In genomic region chrX:2325076-2325784, GRCh38 we compare ENCODE assay signal across 7 cellular contexts.
DNase-seq lines count a peak whose midpoint lies in the region; ATAC-seq and TF ChIP-seq lines count a peak whose summit lies in the region.

No MANE protein-coding gene starts in this region.

- no peaks in the 10 kb centered on the region for H3K27me3 Mint-ChIP-seq in activated T-cell treated with anti-CD3 and anti-CD28 coated beads, Interleukin-2, amount 50 U/mL, for 24 hours

- peak; percentile 66 for DNase-seq in activated T-cell treated with anti-CD3 and anti-CD28 coated beads, Interleukin-2, amount 50 U/mL, for 24 hours
- DNase-seq in foreskin melanocyte, result peak; percentile 66
- peak; percentile 82 to 88 for DNase-seq in psoas muscle
- no peak for DNase-seq in NCI-H226
- no peak for DNase-seq in OCI-LY7 (ENCODE audit: low spot score)

- intact Hi-C loops in psoas muscle (cut with DNase I) (loop anchor here (5.0 to 10.0 kb wide), 4 partner anchors 77 to 1950 kb away; partner anchors contain the start of gene AKAP17A (in 1 of the 2)), OCI-LY7 (cut with micrococcal nuclease; ENCODE audit: unreplicated experiment) (no loop called here)

- no peak overlapping the region for H3K4me2 ChIP-seq in OCI-LY7 (ENCODE audit: low read length)

- ATAC-seq in GM19397 (IDR thresholded peaks at IDR 0.05; ENCODE audit: unreplicated experiment) (peak; percentile 63), psoas muscle (peak; percentile 12 to 61 (median 60)), GM18868 (IDR thresholded peaks at IDR 0.05; ENCODE audit: unreplicated experiment) (no peak)

- peak overlapping the region; percentile 86 for H3K27ac Mint-ChIP-seq in activated T-cell treated with anti-CD3 and anti-CD28 coated beads, Interleukin-2, amount 50 U/mL, for 24 hours

- TF ChIP-seq CTCF in psoas muscle (IDR thresholded peaks at IDR 0.05), result no peak
- no peak for TF ChIP-seq CTCF in OCI-LY7 (conservative IDR thresholded peaks at IDR 0.05; ENCODE audit: low read length)

- H3K4me1 Mint-ChIP-seq in activated T-cell treated with anti-CD3 and anti-CD28 coated beads, Interleukin-2, amount 50 U/mL, for 24 hours (ENCODE audit: low read depth), result peaks cover 3% of the 10 kb centered on the region

- no peaks in the 10 kb centered on the region for H3K27me3 ChIP-seq in psoas muscle (ENCODE audit: insufficient read depth in 3 of 3, low read length in 2 of 3)

- no peaks in the 10 kb centered on the region for H4K20me1 ChIP-seq in OCI-LY7 (ENCODE audit: insufficient read depth, low read length)

- WGBS in psoas muscle, 3 donors, result 26 to 79% (median 65%) methylated on average over 27 of the region's 27 CpGs

- H3K36me3 ChIP-seq in psoas muscle (ENCODE audit: insufficient read depth in 1 of 2, low read depth in 1 of 2) (no peaks in the 10 kb centered on the region), OCI-LY7 (ENCODE audit: insufficient read depth, low read length) (no peaks in the 10 kb centered on the region)

- peaks cover 11% of the 10 kb centered on the region for H3K9me3 Mint-ChIP-seq in activated T-cell treated with anti-CD3 and anti-CD28 coated beads, Interleukin-2, amount 50 U/mL, for 24 hours

- H3K27ac ChIP-seq in psoas muscle (peak overlapping the region; percentile 78), OCI-LY7 (ENCODE audit: low read depth, low read length, poor library complexity, severe bottlenecking) (no peak overlapping the region)

- peak overlapping the region; percentile 70 for H3K4me3 ChIP-seq in psoas muscle
- H3K4me3 ChIP-seq in OCI-LY7 (ENCODE audit: low read depth, low read length, poor library complexity, severe bottlenecking), result no peak overlapping the region

- POLR2A ChIA-PET in OCI-LY7 (lab: Charles Lee), result no interaction called here

- H3K9me3 ChIP-seq in psoas muscle (no peaks in the 10 kb centered on the region), OCI-LY7 (ENCODE audit: low read length) (no peaks in the 10 kb centered on the region)

- no peaks in the 10 kb centered on the region for H3K9me2 ChIP-seq in OCI-LY7 (ENCODE audit: insufficient read depth, low read length)

- peaks cover 48% of the 10 kb centered on the region for H3K36me3 Mint-ChIP-seq in activated T-cell treated with anti-CD3 and anti-CD28 coated beads, Interleukin-2, amount 50 U/mL, for 24 hours (ENCODE audit: low read depth)

- no peaks in the 10 kb centered on the region for H3K4me1 ChIP-seq in psoas muscle
- no peaks in the 10 kb centered on the region for H3K4me1 ChIP-seq in OCI-LY7 (ENCODE audit: insufficient read depth, low read length, poor library complexity, severe bottlenecking)

- CTCF ChIA-PET in OCI-LY7 (lab: Charles Lee; ENCODE audit: unreplicated experiment), result no interaction called here

- no TSS peak for BruUV-seq in OCI-LY7 (replicated peaks; lab: Mats Ljungman, UMichigan)

- H3K4me3 Mint-ChIP-seq in activated T-cell treated with anti-CD3 and anti-CD28 coated beads, Interleukin-2, amount 50 U/mL, for 24 hours, result peak overlapping the region; percentile 73

- H3K79me2 ChIP-seq in OCI-LY7 (ENCODE audit: insufficient read depth, low read depth, low read length), result no peaks in the 10 kb centered on the region

- H2AFZ ChIP-seq in OCI-LY7 (ENCODE audit: low read length), result no peak overlapping the region

Comparison
In these comparisons a context has a peak if more than half of its experiments do, and no peak if none do; other contexts are left out.
1. DNase-seq: peak in activated T-cell treated with anti-CD3 and anti-CD28 coated beads, Interleukin-2, amount 50 U/mL, for 24 hours (single experiment), foreskin melanocyte (single experiment) and psoas muscle (2 of 2); none in NCI-H226 (single experiment) and OCI-LY7 (single experiment).